9 cellular contexts compared by ENCODE assay signal in genomic region chr19:35135389-35135909, GRCh38. TPM values are rescaled to one million over a fixed set of nuclear protein-coding genes. Genes with fewer than 3 reads are reported as not detected.
DNase-seq lines count a peak whose midpoint lies in the region; ATAC-seq, FAIRE-seq and TF ChIP-seq lines count a peak whose summit lies in the region.
"Had no signal": no experiment of that assay in that cellular context is flagged by ENCODE, and none has a peak within 500 bp of the region (broad histone marks: within the 10 kb centered on the region; RNA-seq: fewer than 3 reads in every experiment).

No MANE protein-coding gene starts in this region.

- H3K27ac Mint-ChIP-seq in activated naive CD4-positive, alpha-beta T cell treated with anti-CD3 and anti-CD28 coated beads, Interleukin-2, amount 50 U/mL, for 72 hours = no peak overlapping the region

- H3K9me3 ChIP-seq in SJCRH30 (replicated peaks) = no peaks in the 10 kb centered on the region
- no peaks in the 10 kb centered on the region for H3K9me3 ChIP-seq in pancreas

- H3K4me3 ChIP-seq in SJCRH30 = no peak overlapping the region
- no peak overlapping the region for H3K4me3 ChIP-seq in pancreas

- intact Hi-C loops in Right ventricle myocardium inferior (cut with DNase I) (loop anchor here (1.0 to 2.0 kb wide), 2 partner anchors 21 to 69 kb away; no protein-coding TSS in a partner anchor), pancreas (cut with DNase I) (loop anchor here in 1 of 3 donors (10.0 kb wide), 1 partner anchor 71 kb away; no protein-coding TSS in a partner anchor)

- H3K4me1 ChIP-seq in SJCRH30 (no peaks in the 10 kb centered on the region), pancreas (peaks cover 3 to 10% (median 5%) of the 10 kb centered on the region in 3 donors)

- peak; percentile 78 to 88 (median 86) for TF ChIP-seq CTCF in pancreas (IDR thresholded peaks at IDR 0.05)

- peaks cover 10 to 11% of the 10 kb centered on the region in 2 donors for H3K9me3 Mint-ChIP-seq in activated naive CD4-positive, alpha-beta T cell treated with anti-CD3 and anti-CD28 coated beads, Interleukin-2, amount 50 U/mL, for 72 hours

- H3K27ac ChIP-seq in SJCRH30 (no peak overlapping the region), pancreas (no peak overlapping the region)

- H3K36me3 ChIP-seq in SJCRH30 = no peaks in the 10 kb centered on the region
- H3K36me3 ChIP-seq in pancreas = no peaks in the 10 kb centered on the region

- no peaks in the 10 kb centered on the region for H3K36me3 Mint-ChIP-seq in activated naive CD4-positive, alpha-beta T cell treated with anti-CD3 and anti-CD28 coated beads, Interleukin-2, amount 50 U/mL, for 72 hours

- FAIRE-seq in pancreas (lab: Jason Lieb, UNC) = no peak

- WGBS in pancreas, 2 donors = 1% methylated on average over 7 of the region's 7 CpGs

- peak; percentile 91 to 92 for ATAC-seq in activated naive CD4-positive, alpha-beta T cell treated with anti-CD3 and anti-CD28 coated beads, Interleukin-2, amount 50 U/mL, for 72 hours
- ATAC-seq in Right ventricle myocardium inferior (peak; percentile 52), pancreas (peak; percentile 71 to 85 (median 80)), GM18870 (IDR thresholded peaks at IDR 0.05; ENCODE audit: unreplicated experiment) (no peak)

- DNase-seq in DMS153 (lab: John Stamatoyannopoulos, UW) (peak; percentile 31), HuH-7 (ENCODE audit: low spot score) (peak; percentile 99), SJCRH30 (peak; percentile 61 to 74), Right ventricle myocardium inferior (ENCODE audit: missing footprints) (peak; percentile 84), pancreas (peak; percentile 67 to 90 (median 80)), NCI-H128 (lab: John Stamatoyannopoulos, UW; ENCODE audit: unreplicated experiment) (no peak)
- peak in 1 of 2 donors; percentile 79 for DNase-seq in activated naive CD4-positive, alpha-beta T cell treated with anti-CD3 and anti-CD28 coated beads, Interleukin-2, amount 50 U/mL, for 72 hours (ENCODE audit: low spot score in 2 of 2)

- H3K27me3 ChIP-seq in SJCRH30 (peaks cover 20% of the 10 kb centered on the region), pancreas (no peaks in the 10 kb centered on the region)

RNA-seq across cellular contexts. Expression of gene LGI4, which starts 0.6 kb away (rescaled TPM):
- total RNA-seq in SJCRH30 (2014; rRNA removed; shearing (Covaris generic)) = not detected in 2 replicates
- total RNA-seq in activated naive CD4-positive, alpha-beta T cell treated with anti-CD3 and anti-CD28 coated beads, Interleukin-2, amount 50 U/mL, for 72 hours = 1 to 10 TPM; 1.5 to 2.7 TPM
- total RNA-seq in Right ventricle myocardium inferior (10.0 TPM), pancreas (1 to 10 TPM in 5 of 6 donors, under 1 TPM in 1; 0.38 to 2.5 (median 1.7) TPM)
- 10 to 100 TPM in 1 of 2 donors, 1 to 10 TPM in 1; 8.0 to 17.9 TPM for polyA plus RNA-seq in pancreas
- total RNA-seq: activated CD8-positive, alpha-beta memory T cell treated with anti-CD3 and anti-CD28 coated beads for 36 hours had no signal

RNA-seq across cellular contexts. Expression of gene FXYD1, which starts 3.2 kb away (rescaled TPM):
- not detected in 2 replicates for total RNA-seq in SJCRH30 (2014; rRNA removed; shearing (Covaris generic))
- total RNA-seq in activated naive CD4-positive, alpha-beta T cell treated with anti-CD3 and anti-CD28 coated beads, Interleukin-2, amount 50 U/mL, for 72 hours = 1 to 10 TPM; 1.4 to 2.1 TPM
- 556 TPM for total RNA-seq in Right ventricle myocardium inferior
- 1 to 10 TPM; 2.8 to 6.8 (median 4.6) TPM for total RNA-seq in pancreas
- polyA plus RNA-seq in pancreas = 10 to 100 TPM in 1 of 2 donors, 1 to 10 TPM in 1; 9.3 to 16.1 TPM
- total RNA-seq: activated CD8-positive, alpha-beta memory T cell treated with anti-CD3 and anti-CD28 coated beads for 36 hours had no signal

RNA-seq across cellular contexts. Expression of gene FXYD7, which starts 7.6 kb away (rescaled TPM):
- not detected in 2 replicates for total RNA-seq in SJCRH30 (2014; rRNA removed; shearing (Covaris generic))
- total RNA-seq in activated naive CD4-positive, alpha-beta T cell treated with anti-CD3 and anti-CD28 coated beads, Interleukin-2, amount 50 U/mL, for 72 hours = 1 to 10 TPM in 1 of 2 donors, under 1 TPM in 1; 0.82 to 1.8 TPM
- not detected for total RNA-seq in Right ventricle myocardium inferior
- total RNA-seq in pancreas = under 1 TPM in 1 of 6 donors, not detected in 5; 0.23 TPM
- polyA plus RNA-seq in pancreas = under 1 TPM in 1 of 2 donors, not detected in 1; 0.61 TPM
- total RNA-seq: activated CD8-positive, alpha-beta memory T cell treated with anti-CD3 and anti-CD28 coated beads for 36 hours had no signal

RNA-seq across cellular contexts. Expression of gene FXYD5, which starts 19.1 kb away (rescaled TPM):
- total RNA-seq in SJCRH30 (2014; rRNA removed; shearing (Covaris generic)) = 4.0 and 6.6 TPM in 2 replicates
- total RNA-seq in activated naive CD4-positive, alpha-beta T cell treated with anti-CD3 and anti-CD28 coated beads, Interleukin-2, amount 50 U/mL, for 72 hours = 100 to 1,000 TPM; 279 to 283 TPM
- total RNA-seq in Right ventricle myocardium inferior (23.5 TPM), pancreas (10 to 100 TPM in 3 of 6 donors, 1 to 10 TPM in 3; 2.6 to 34.1 (median 9.2) TPM)
- 100 to 1,000 TPM in 1 of 2 donors, 10 to 100 TPM in 1; 31.9 to 101 TPM for polyA plus RNA-seq in pancreas

RNA-seq across cellular contexts. Expression of gene FXYD3, which starts 19.8 kb away (rescaled TPM):
- not detected in 2 replicates for total RNA-seq in SJCRH30 (2014; rRNA removed; shearing (Covaris generic))
- total RNA-seq in activated naive CD4-positive, alpha-beta T cell treated with anti-CD3 and anti-CD28 coated beads, Interleukin-2, amount 50 U/mL, for 72 hours = not detected
- total RNA-seq in Right ventricle myocardium inferior (2.3 TPM), pancreas (10 to 100 TPM; 12.2 to 33.4 (median 16.7) TPM)
- polyA plus RNA-seq in pancreas = 10 to 100 TPM; 33.9 to 59.1 TPM
- total RNA-seq: activated CD8-positive, alpha-beta memory T cell treated with anti-CD3 and anti-CD28 coated beads for 36 hours had no signal

Comparison
In these comparisons a context has a peak if more than half of its experiments do, and no peak if none do; other contexts are left out.
1. RNA of gene FXYD1, which starts 3.2 kb away (total RNA-seq): 556 TPM in Right ventricle myocardium inferior (single experiment); 2.8 to 6.8 TPM in pancreas, 1.4 to 2.1 TPM in activated naive CD4-positive, alpha-beta T cell treated with anti-CD3 and anti-CD28 coated beads, Interleukin-2, amount 50 U/mL, for 72 hours and not detected in SJCRH30; every median in the first group is over 10 times any median in the second.